In genomic region chr2:187982668-187983067, GRCh38 we compare ENCODE assay signal across 8 cellular contexts.
DNase-seq lines count a peak whose midpoint lies in the region; ATAC-seq lines count a peak whose summit lies in the region.

No MANE protein-coding gene starts in this region.

- ATAC-seq in GM18517 (IDR thresholded peaks at IDR 0.05; ENCODE audit: unreplicated experiment) = peak; percentile 96
- ATAC-seq in HG02840 (IDR thresholded peaks at IDR 0.05; ENCODE audit: low FRiP score, unreplicated experiment) = peak; percentile 55
- ATAC-seq in left cardiac atrium = peak; percentile 55 to 62

- in situ Hi-C loops in G401 (cut with HindIII; ENCODE audit: low sequenced_read_pairs) = no loop called here

- intact Hi-C loops in left cardiac atrium (cut with DNase I) = no loop called here

- DNase-seq in NCI-H82 treated with DMSO at 0.1 percent for 48 hours (lab: John Stamatoyannopoulos, UW; ENCODE audit: unreplicated experiment) (peak; percentile 6), left cardiac atrium (no peak), NCI-H1048 (lab: John Stamatoyannopoulos, UW) (no peak), G401 (ENCODE audit: low spot score) (no peak), NCI-H2171 (lab: John Stamatoyannopoulos, UW) (no peak), globus pallidus (ENCODE audit: low spot score) (no peak)
